ENCODE assay signal across 15 cellular contexts in genomic region chr2:10454505-10454904, GRCh38. TPM values are rescaled to one million over a fixed set of nuclear protein-coding genes. Genes with fewer than 3 reads are reported as not detected.
DNase-seq lines count a peak whose midpoint lies in the region; ATAC-seq, FAIRE-seq and TF ChIP-seq lines count a peak whose summit lies in the region.
"Had no signal": no experiment of that assay in that cellular context is flagged by ENCODE, and none has a peak within 500 bp of the region (broad histone marks: within the 10 kb centered on the region; RNA-seq: fewer than 3 reads in every experiment).

No MANE protein-coding gene starts in this region.

- CTCF ChIA-PET in SK-N-SH (lab: Yijun Ruan, JAX), result interaction anchor here (0.8 to 1.7 kb wide), 3 partner anchors 214 to 382 kb away, joined by 3 to 6 read pairs (median 5); no protein-coding TSS in a partner anchor

- ATAC-seq in heart left ventricle (peak; percentile 68 to 87 (median 72)), GM19023 (IDR thresholded peaks at IDR 0.05; ENCODE audit: unreplicated experiment) (no peak)
- ATAC-seq: stimulated activated naive CD8-positive, alpha-beta T cell treated with anti-CD3 and anti-CD28 coated beads, Interleukin-15, Interleukin-2, amounts not matched to agents 100 U/mL and 50 U/mL, for 24 hours had no signal

- TF ChIP-seq CTCF in SK-N-SH (IDR thresholded peaks at IDR 0.05), result no peak
- TF ChIP-seq CTCF in heart left ventricle (IDR thresholded peaks at IDR 0.05), result no peak
- no peak for TF ChIP-seq CTCF in sigmoid colon (IDR thresholded peaks at IDR 0.05)

- no peak for FAIRE-seq in RCC 7860 (lab: Jason Lieb, UNC)
- FAIRE-seq: colon, H1 had no signal

- H3K9me3 ChIP-seq in SK-N-SH (no peaks in the 10 kb centered on the region), heart left ventricle (no peaks in the 10 kb centered on the region), sigmoid colon (no peaks in the 10 kb centered on the region)
- H3K9me3 ChIP-seq: esophagus squamous epithelium had no signal

- H4K20me1 ChIP-seq in SK-N-SH (ENCODE audit: insufficient read depth), result no peaks in the 10 kb centered on the region

- WGBS in SK-N-SH (ENCODE audit: low lambda C conversion rate), result 90% methylated on average over 7 of the region's 7 CpGs
- WGBS in heart left ventricle, 4 donors, result 55 to 82% (median 76%) methylated on average over 5 to 7 of the region's 7 CpGs
- 88 to 93% methylated on average over 7 of the region's 7 CpGs for WGBS in sigmoid colon, 2 donors

- no peak for TF ChIP-seq RAD21 in SK-N-SH (IDR thresholded peaks at IDR 0.05; ENCODE audit: low read length)

- no peak for TF ChIP-seq POLR2A in heart left ventricle (IDR thresholded peaks at IDR 0.05)
- no peak for TF ChIP-seq POLR2A in sigmoid colon (IDR thresholded peaks at IDR 0.05)

- H3K4me3 ChIP-seq in SK-N-SH (ENCODE audit: low read depth in 2 of 2, low read length in 1 of 2), result no peak overlapping the region
- no peak overlapping the region for H3K4me3 ChIP-seq in heart left ventricle
- H3K4me3 ChIP-seq in sigmoid colon, result no peak overlapping the region
- H3K4me3 ChIP-seq: esophagus squamous epithelium had no signal

- DNase-seq in H4 (ENCODE audit: low spot score) (peak; percentile 40), SK-N-SH (peak; percentile 48), heart left ventricle (peak in 2 of 5 donors; percentile 61 to 70), sigmoid colon (peak; percentile 78), RCC 7860 (ENCODE audit: low spot score) (no peak), OCI-M1 (lab: John Stamatoyannopoulos, UW) (no peak)
- DNase-seq in stimulated activated CD4-positive, alpha-beta T cell treated with anti-CD3 and anti-CD28 coated beads, Interleukin-4, amount 100 ng/mL, for 24 hours, result no peak
- DNase-seq: activated naive CD8-positive, alpha-beta T cell treated with anti-CD3 and anti-CD28 coated beads, Interleukin-2, amount 10 ng/mL, durations not matched to agents 7 days and 5 days; esophagus squamous epithelium; NCI-H69; SHP77; stimulated activated naive CD8-positive, alpha-beta T cell treated with anti-CD3 and anti-CD28 coated beads, Interleukin-15, Interleukin-2, amounts not matched to agents 100 U/mL and 50 U/mL, for 24 hours had no signal

- H3K9ac ChIP-seq in SK-N-SH, result no peak overlapping the region

- intact Hi-C loops in heart left ventricle (cut with DNase I) (loop anchor here in 2 of 10 donors (5.0 to 10.0 kb wide), 2 partner anchors 190 to 203 kb away; no protein-coding TSS in a partner anchor), sigmoid colon (cut with DNase I) (no loop called here)

- no peak overlapping the region for H2AFZ ChIP-seq in SK-N-SH (ENCODE audit: low read depth)

- H3K27ac ChIP-seq in SK-N-SH (ENCODE audit: low read depth in 2 of 2, low read length in 1 of 2) (no peak overlapping the region), heart left ventricle (peak overlapping the region in 8 of 12 donors; percentile 25 to 69 (median 48)), sigmoid colon (peak overlapping the region; percentile 58 to 75 (median 69))

- H3K4me2 ChIP-seq in SK-N-SH, result no peak overlapping the region

- H3K36me3 ChIP-seq in SK-N-SH (replicated peaks in 1 of 2; ENCODE audit: control insufficient read depth in 1 of 2, insufficient read depth in 2 of 2, low read length in 1 of 2) (no peaks in the 10 kb centered on the region), heart left ventricle (no peaks in the 10 kb centered on the region), sigmoid colon (no peaks in the 10 kb centered on the region)
- H3K36me3 ChIP-seq: esophagus squamous epithelium had no signal

- POLR2A ChIA-PET in SK-N-SH (lab: Yijun Ruan, JAX), result no interaction called here

- H3K27me3 ChIP-seq in SK-N-SH (ENCODE audit: insufficient read depth), result no peaks in the 10 kb centered on the region
- no peaks in the 10 kb centered on the region for H3K27me3 ChIP-seq in heart left ventricle
- H3K27me3 ChIP-seq in sigmoid colon, result no peaks in the 10 kb centered on the region
- H3K27me3 ChIP-seq: esophagus squamous epithelium had no signal

- H3K79me2 ChIP-seq in SK-N-SH (ENCODE audit: insufficient read depth), result no peaks in the 10 kb centered on the region

- H3K9me2 ChIP-seq in SK-N-SH, result no peaks in the 10 kb centered on the region

- H3F3A ChIP-seq in SK-N-SH (replicated peaks; ENCODE audit: insufficient read depth), result peaks cover 7% of the 10 kb centered on the region

- peaks cover 10 to 25% of the 10 kb centered on the region in 2 experiments; a peak in 3 of 4 replicates for H3K4me1 ChIP-seq in SK-N-SH (ENCODE audit: control insufficient read depth in 1 of 2, insufficient read depth in 2 of 2, low read depth in 1 of 2, low read length in 1 of 2)
- H3K4me1 ChIP-seq in heart left ventricle, result peaks cover 0 to 26% (median 11%) of the 10 kb centered on the region in 12 donors
- H3K4me1 ChIP-seq in sigmoid colon, result peaks cover 0 to 47% (median 24%) of the 10 kb centered on the region in 4 donors

- TF ChIP-seq EP300 in SK-N-SH (IDR thresholded peaks at IDR 0.05; ENCODE audit: borderline replicate concordance in 1 of 2, low read depth in 1 of 2, low read length in 1 of 2), result no peak
- no peak for TF ChIP-seq EP300 in sigmoid colon (IDR thresholded peaks at IDR 0.05)

TF ChIP-seq in SK-N-SH, 30 proteins besides CTCF, POLR2A, EP300 and RAD21:
- no peak for TF ChIP-seq CHD2 (IDR thresholded peaks at IDR 0.05; ENCODE audit: low read length, partially characterized antibody)
- no peak for TF ChIP-seq YY1 (IDR thresholded peaks at IDR 0.05; ENCODE audit: low read depth)
- TF ChIP-seq RCOR1 (IDR thresholded peaks at IDR 0.05; ENCODE audit: low read length), result no peak
- TF ChIP-seq TEAD4 (IDR thresholded peaks at IDR 0.05; ENCODE audit: borderline replicate concordance, insufficient read depth), result no peak
- no peak for TF ChIP-seq MXI1 (IDR thresholded peaks at IDR 0.05; ENCODE audit: low read depth, low read length)
- no peak for TF ChIP-seq RXRA (IDR thresholded peaks at IDR 0.05; ENCODE audit: borderline replicate concordance, low read depth)
- no peak for TF ChIP-seq TCF12 (IDR thresholded peaks at IDR 0.05)
- no peak for TF ChIP-seq NRF1 (IDR thresholded peaks at IDR 0.05; ENCODE audit: low read depth, low read length)
- TF ChIP-seq, protein P1, sequence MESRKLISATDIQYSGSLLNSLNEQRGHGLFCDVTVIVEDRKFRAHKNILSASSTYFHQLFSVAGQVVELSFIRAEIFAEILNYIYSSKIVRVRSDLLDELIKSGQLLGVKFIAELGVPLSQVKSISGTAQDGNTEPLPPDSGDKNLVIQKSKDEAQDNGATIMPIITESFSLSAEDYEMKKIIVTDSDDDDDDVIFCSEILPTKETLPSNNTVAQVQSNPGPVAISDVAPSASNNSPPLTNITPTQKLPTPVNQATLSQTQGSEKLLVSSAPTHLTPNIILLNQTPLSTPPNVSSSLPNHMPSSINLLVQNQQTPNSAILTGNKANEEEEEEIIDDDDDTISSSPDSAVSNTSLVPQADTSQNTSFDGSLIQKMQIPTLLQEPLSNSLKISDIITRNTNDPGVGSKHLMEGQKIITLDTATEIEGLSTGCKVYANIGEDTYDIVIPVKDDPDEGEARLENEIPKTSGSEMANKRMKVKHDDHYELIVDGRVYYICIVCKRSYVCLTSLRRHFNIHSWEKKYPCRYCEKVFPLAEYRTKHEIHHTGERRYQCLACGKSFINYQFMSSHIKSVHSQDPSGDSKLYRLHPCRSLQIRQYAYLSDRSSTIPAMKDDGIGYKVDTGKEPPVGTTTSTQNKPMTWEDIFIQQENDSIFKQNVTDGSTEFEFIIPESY (IDR thresholded peaks at IDR 0.05; ENCODE audit: borderline replicate concordance, low read depth), result no peak
- TF ChIP-seq SMC3 (IDR thresholded peaks at IDR 0.05; ENCODE audit: low read depth, low read length), result no peak
- TF ChIP-seq REST (IDR thresholded peaks at IDR 0.05; ENCODE audit: low read depth, low read length), result no peak
- TF ChIP-seq POLR2AphosphoS5 (IDR thresholded peaks at IDR 0.05; ENCODE audit: low read depth, low read length), result no peak
- no peak for TF ChIP-seq MEF2A (IDR thresholded peaks at IDR 0.05; ENCODE audit: borderline replicate concordance, low read depth)
- TF ChIP-seq EZH2phosphoT487 (IDR thresholded peaks at IDR 0.05; ENCODE audit: borderline replicate concordance, low read depth), result no peak

RNA-seq across cellular contexts. Expression of gene ODC1, which starts 6.4 kb away (rescaled TPM):
- 123 and 131 TPM in 2 replicates for total RNA-seq in H4 (2014; rRNA removed; shearing (Covaris generic))
- polyA plus RNA-seq in SK-N-SH (2012; rRNA removed), result 253 and 273 TPM in 2 replicates
- polyA plus RNA-seq in SK-N-SH (2012; cell fraction: cytosol; rRNA removed), result 286 and 365 TPM in 2 replicates
- polyA plus RNA-seq in SK-N-SH (2012; cell fraction: nucleus; rRNA removed), result 192 and 200 TPM in 2 replicates
- total RNA-seq in heart left ventricle, result 10 to 100 TPM; 28.6 to 77.6 (median 48.2) TPM
- polyA plus RNA-seq in heart left ventricle, result 100 to 1,000 TPM in 1 of 2 donors, 1 to 10 TPM in 1; 6.1 to 103 TPM
- total RNA-seq in sigmoid colon, result 10 to 100 TPM; 44.6 to 84.4 (median 53.7) TPM
- polyA plus RNA-seq in sigmoid colon, result 10 to 100 TPM; 34.8 to 88.2 (median 54.3) TPM

Comparison
In these comparisons a context has a peak if more than half of its experiments do, and no peak if none do; other contexts are left out.
1. DNase-seq: peak in H4 (single experiment), SK-N-SH (single experiment) and sigmoid colon (single experiment); none in stimulated activated CD4-positive, alpha-beta T cell treated with anti-CD3 and anti-CD28 coated beads, Interleukin-4, amount 100 ng/mL, for 24 hours (single experiment), RCC 7860 (single experiment) and OCI-M1 (single experiment).
2. H3K27ac ChIP-seq: peak in heart left ventricle (8 of 12) and sigmoid colon (4 of 4); none in SK-N-SH (0 of 2).